11 cellular contexts compared by ENCODE assay signal in genomic region chr7:105879782-105880181, GRCh38. TPM values are rescaled to one million over a fixed set of nuclear protein-coding genes. Genes with fewer than 3 reads are reported as not detected.
DNase-seq lines count a peak whose midpoint lies in the region; ATAC-seq and TF ChIP-seq lines count a peak whose summit lies in the region.
"Had no signal": no experiment of that assay in that cellular context is flagged by ENCODE, and none has a peak within 500 bp of the region (broad histone marks: within the 10 kb centered on the region; RNA-seq: fewer than 3 reads in every experiment).

No MANE protein-coding gene starts in this region.

- no peaks in the 10 kb centered on the region for H3K9me3 ChIP-seq in CD4-positive, alpha-beta T cell (ENCODE audit: control insufficient read depth, low read length)
- no peaks in the 10 kb centered on the region for H3K9me3 ChIP-seq in adipocyte (ENCODE audit: control insufficient read depth, low read length)
- no peaks in the 10 kb centered on the region for H3K9me3 ChIP-seq in endodermal cell (ENCODE audit: control insufficient read depth, low read length)

- H3K36me3 ChIP-seq in adipocyte (ENCODE audit: control insufficient read depth, insufficient read depth, low read length, severe bottlenecking) = peaks cover 5% of the 10 kb centered on the region
- H3K36me3 ChIP-seq in endodermal cell (ENCODE audit: control insufficient read depth, insufficient read depth, low read length) = no peaks in the 10 kb centered on the region

- intact Hi-C loops in CD4-positive, alpha-beta T cell (cut with DNase I, micrococcal nuclease) = loop anchor here (2.0 to 10.0 kb wide), 13 partner anchors 48 to 405 kb away; partner anchors contain the start of genes SYPL1 (in 2 of the 2), NAMPT (in 1 of the 2) and PUS7 (in 1 of the 2)

- H3K9me3 Mint-ChIP-seq in CD4-positive, alpha-beta T cell = no peaks in the 10 kb centered on the region
- H3K9me3 Mint-ChIP-seq in endodermal cell = peaks cover 5% of the 10 kb centered on the region

- H3K27ac Mint-ChIP-seq in CD4-positive, alpha-beta T cell = peak overlapping the region; percentile 82
- no peak overlapping the region for H3K27ac Mint-ChIP-seq in endodermal cell
- H3K27ac Mint-ChIP-seq: CD14-positive monocyte had no signal

- peaks cover 73% of the 10 kb centered on the region for H3K4me1 Mint-ChIP-seq in CD4-positive, alpha-beta T cell (ENCODE audit: low read depth)
- H3K4me1 Mint-ChIP-seq in endodermal cell = peaks cover 40% of the 10 kb centered on the region

- no peaks in the 10 kb centered on the region for H3K27me3 Mint-ChIP-seq in CD4-positive, alpha-beta T cell
- no peaks in the 10 kb centered on the region for H3K27me3 Mint-ChIP-seq in endodermal cell (ENCODE audit: insufficient read depth)

- no peaks in the 10 kb centered on the region for H3K27me3 ChIP-seq in CD4-positive, alpha-beta T cell (ENCODE audit: control insufficient read depth, insufficient read depth, low read length)
- H3K27me3 ChIP-seq in adipocyte (replicated peaks; ENCODE audit: control insufficient read depth, insufficient read depth, low read length) (no peaks in the 10 kb centered on the region), endodermal cell (ENCODE audit: control insufficient read depth, insufficient read depth, low read length, poor library complexity, severe bottlenecking) (no peaks in the 10 kb centered on the region)

- WGBS in endodermal cell (ENCODE audit: insufficient coverage in 1 of 2, insufficient read length in 1 of 2), 2 experiments = 90% methylated on average over 1 of the region's 2 CpGs; no CpG with 5 or more reads in 1 of the 2 experiments

- CTCF ChIA-PET in CD4-positive, alpha-beta T cell (lab: Charles Lee) = interaction anchor here (1.3 kb wide), 1 partner anchor 143 kb away, joined by 3 read pairs; no protein-coding TSS in a partner anchor

- no peak for ATAC-seq in CD4-positive, alpha-beta T cell (ENCODE audit: poor library complexity)
- ATAC-seq in GM21381 (IDR thresholded peaks at IDR 0.05; ENCODE audit: unreplicated experiment) (no peak), HG02678 (IDR thresholded peaks at IDR 0.05; ENCODE audit: unreplicated experiment) (no peak)
- ATAC-seq: A549 had no signal

- peaks cover 10% of the 10 kb centered on the region for H3K36me3 Mint-ChIP-seq in CD4-positive, alpha-beta T cell (ENCODE audit: low read depth)
- H3K36me3 Mint-ChIP-seq in endodermal cell (ENCODE audit: low read depth) = peaks cover 13% of the 10 kb centered on the region

- H3K4me3 ChIP-seq in adipocyte (ENCODE audit: low read length) (peak overlapping the region; percentile 88), endodermal cell (ENCODE audit: low read length) (peak overlapping the region; percentile 82)
- H3K4me3 ChIP-seq: A549 had no signal

- H3K4me3 Mint-ChIP-seq in CD4-positive, alpha-beta T cell = no peak overlapping the region
- no peak overlapping the region for H3K4me3 Mint-ChIP-seq in endodermal cell
- H3K4me3 Mint-ChIP-seq: CD14-positive monocyte had no signal

- H3K27ac ChIP-seq in CD4-positive, alpha-beta T cell (ENCODE audit: low read depth, low read length) = no peak overlapping the region
- no peak overlapping the region for H3K27ac ChIP-seq in endodermal cell (ENCODE audit: low read depth, low read length)
- H3K27ac ChIP-seq: A549 had no signal

- POLR2A ChIA-PET in CD4-positive, alpha-beta T cell (lab: Charles Lee) = interaction anchor here (3.4 to 3.5 kb wide), 3 partner anchors 30 to 143 kb away, joined by 16 to 25 read pairs (median 17); no protein-coding TSS in a partner anchor

- H3K4me1 ChIP-seq in adipocyte (ENCODE audit: control insufficient read depth, insufficient read depth, low read length) = peaks cover 30% of the 10 kb centered on the region
- peaks cover 11% of the 10 kb centered on the region for H3K4me1 ChIP-seq in endodermal cell (ENCODE audit: control insufficient read depth, insufficient read depth, low read length)

- no peak for DNase-seq in CD4-positive, alpha-beta T cell
- no peak for DNase-seq in adipocyte (ENCODE audit: low read depth)
- DNase-seq in endodermal cell = no peak
- DNase-seq in GDM1 (lab: John Stamatoyannopoulos, UW) = no peak
- DNase-seq: HCEC 1CT, IMR-90, KG1 had no signal

- no peak overlapping the region for H3K9ac ChIP-seq in adipocyte (ENCODE audit: low read length)
- H3K9ac ChIP-seq in endodermal cell (ENCODE audit: extremely low read depth, low read length, poor library complexity, severe bottlenecking) = no peak overlapping the region

- TF ChIP-seq CTCF in CD4-positive, alpha-beta T cell (IDR thresholded peaks at IDR 0.05) = no peak
- TF ChIP-seq CTCF in endodermal cell (conservative IDR thresholded peaks at IDR 0.05) = no peak

RNA-seq across cellular contexts. Expression of gene ATXN7L1, which starts 3.4 kb away (rescaled TPM):
- total RNA-seq in CD4-positive, alpha-beta T cell = 10 to 100 TPM; 27.3 to 29.2 TPM
- total RNA-seq in endodermal cell = 10 to 100 TPM; 16.9 to 30.4 TPM
- polyA plus RNA-seq in endodermal cell (2013, experiment 1 of 2) = 11.4 TPM
- polyA plus RNA-seq in endodermal cell (2013, experiment 2 of 2) = 8.7 TPM
